8 cellular contexts compared by ENCODE assay signal in the genomic region with DNA sequence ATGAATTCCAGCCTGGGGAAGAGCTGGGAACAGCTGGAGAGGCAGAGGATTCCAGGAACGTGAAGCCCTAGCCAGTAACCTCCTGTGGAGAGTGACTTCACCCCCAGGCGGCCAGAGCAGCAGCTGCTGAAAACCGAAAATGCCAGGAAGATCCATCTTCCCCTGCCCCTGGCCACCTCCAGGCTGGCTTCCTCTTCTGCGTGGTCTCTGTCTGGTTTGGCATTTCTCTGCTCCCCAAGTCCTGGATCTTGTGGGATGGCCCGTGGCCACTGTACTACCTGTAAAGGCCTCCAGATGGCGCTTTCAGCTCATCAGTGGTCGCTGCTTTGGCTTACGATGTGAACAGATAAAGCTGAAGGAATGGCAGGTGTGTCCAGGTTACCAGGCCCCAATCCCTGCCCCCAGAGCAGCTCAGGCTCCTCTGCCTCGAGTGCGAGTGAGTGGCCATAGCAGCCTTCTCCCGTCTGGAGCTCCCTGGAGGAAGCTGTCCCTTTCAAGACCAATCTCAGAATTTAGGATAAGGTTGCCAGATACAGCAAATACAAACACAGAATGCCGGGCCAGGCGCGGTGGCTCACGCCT. TPM values are rescaled to one million over a fixed set of nuclear protein-coding genes. Genes with fewer than 3 reads are reported as not detected.
DNase-seq lines count a peak whose midpoint lies in the region; ATAC-seq and TF ChIP-seq lines count a peak whose summit lies in the region.

No MANE protein-coding gene starts in this region.

- TF ChIP-seq CTCF in AG09319 (IDR thresholded peaks at IDR 0.05; ENCODE audit: low read depth, low read length): peak; percentile 93
- peak; percentile 91 for TF ChIP-seq CTCF in kidney epithelial cell (IDR thresholded peaks at IDR 0.05; ENCODE audit: insufficient read depth, low read length, poor library complexity, severe bottlenecking)

- in situ Hi-C loops in HAP-1 (cut with MboI; ENCODE audit: low sequenced_read_pairs): loop anchor here (5.0 to 25.0 kb wide), 3 partner anchors 56 to 323 kb away; partner anchors contain the start of gene TRIM54

- no peaks in the 10 kb centered on the region for H3K9me3 ChIP-seq in HAP-1

- H3K27me3 ChIP-seq in HAP-1 (ENCODE audit: low read depth) (peaks cover 39% of the 10 kb centered on the region), kidney epithelial cell (ENCODE audit: control insufficient read depth, insufficient read depth, low read length) (peaks cover 21% of the 10 kb centered on the region)

- ATAC-seq in HG02763 (IDR thresholded peaks at IDR 0.05; ENCODE audit: unreplicated experiment): no peak

- H3K4me3 ChIP-seq in HAP-1 (no peak overlapping the region), kidney epithelial cell (ENCODE audit: low read depth, low read length) (no peak overlapping the region)

- no peaks in the 10 kb centered on the region for H3K4me1 ChIP-seq in HAP-1

- H3K36me3 ChIP-seq in HAP-1 (replicated peaks): no peaks in the 10 kb centered on the region
- H3K36me3 ChIP-seq in kidney epithelial cell (ENCODE audit: control insufficient read depth, insufficient read depth, low read length): no peaks in the 10 kb centered on the region

- DNase-seq in AG09319 (ENCODE audit: extremely low read depth, low read depth) (peak; percentile 47), HAP-1 (ENCODE audit: low spot score in 2 of 2) (peak; percentile 73 to 86), NCI-H2227 treated with DMSO at 0.1 percent for 48 hours (lab: John Stamatoyannopoulos, UW) (peak; percentile 81), kidney epithelial cell (ENCODE audit: low read depth) (peak; percentile 41)
- DNase-seq in activated CD4-positive, CD25-positive, alpha-beta regulatory T cell treated with anti-CD3 and anti-CD28 coated beads, Interleukin-2, amount 50 U/mL, for 16 hours (ENCODE audit: low read depth, low spot score): peak; percentile 57
- DNase-seq in central memory CD4-positive, alpha-beta T cell: peak; percentile 63
- peak; percentile 82 to 84 for DNase-seq in stimulated activated CD4-positive, alpha-beta T cell treated with anti-CD3 and anti-CD28 coated beads, Interleukin-2, amount 100 ng/mL, for 24 hours

RNA-seq across cellular contexts. Expression of gene MAPRE3, which starts 8.7 kb away (rescaled TPM):
- total RNA-seq in kidney epithelial cell: 4.6 and 5.0 TPM in 2 replicates
